In genomic region chr1:21652101-21652936, GRCh38 we compare ENCODE assay signal across 9 cellular contexts. TPM values are rescaled to one million over a fixed set of nuclear protein-coding genes. Genes with fewer than 3 reads are reported as not detected.
DNase-seq lines count a peak whose midpoint lies in the region; ATAC-seq, FAIRE-seq and TF ChIP-seq lines count a peak whose summit lies in the region.
"Had no signal": no experiment of that assay in that cellular context is flagged by ENCODE, and none has a peak within 500 bp of the region (broad histone marks: within the 10 kb centered on the region; RNA-seq: fewer than 3 reads in every experiment).

No MANE protein-coding gene starts in this region.

- H3K36me3 ChIP-seq in mammary epithelial cell (ENCODE audit: insufficient read depth, low read length) (no peaks in the 10 kb centered on the region), GM12878 (ENCODE audit: control insufficient read depth in 2 of 2, insufficient read depth in 2 of 2, low read length in 1 of 2) (no peaks in the 10 kb centered on the region)

- H3K4me3 Mint-ChIP-seq in MCF 10A (ENCODE audit: unreplicated experiment) (peak overlapping the region; percentile 20), memory B cell (peak overlapping the region; percentile 88), type B pancreatic cell (peak overlapping the region; percentile 82)

- H3K9me3 ChIP-seq in mammary epithelial cell (replicated peaks; ENCODE audit: insufficient read depth, low read length) = no peaks in the 10 kb centered on the region
- H3K9me3 ChIP-seq in GM12878 (replicated peaks; ENCODE audit: control insufficient read depth, insufficient read depth, low read length) = no peaks in the 10 kb centered on the region

- no peaks in the 10 kb centered on the region for H3K4me1 Mint-ChIP-seq in MCF 10A (ENCODE audit: insufficient read depth, unreplicated experiment)
- H3K4me1 Mint-ChIP-seq in memory B cell = peaks cover 25% of the 10 kb centered on the region
- peaks cover 11% of the 10 kb centered on the region for H3K4me1 Mint-ChIP-seq in type B pancreatic cell (ENCODE audit: unreplicated experiment)

- H3K4me3 ChIP-seq in mammary epithelial cell (replicated peaks in 1 of 3; ENCODE audit: insufficient read depth in 1 of 3, low read depth in 2 of 3, low read length in 3 of 3) (no peak overlapping the region), GM12878 (no peak overlapping the region)

- H3K27me3 ChIP-seq in mammary epithelial cell (ENCODE audit: insufficient read depth, low read length) = peaks cover 2% of the 10 kb centered on the region
- H3K27me3 ChIP-seq in GM12878 (replicated peaks in 1 of 2; ENCODE audit: control insufficient read depth in 2 of 2, insufficient read depth in 2 of 2, low read length in 1 of 2) = peaks cover 6 to 13% of the 10 kb centered on the region in 2 experiments
- peaks cover 30% of the 10 kb centered on the region for H3K27me3 ChIP-seq in foreskin keratinocyte

- intact Hi-C loops in MCF 10A (cut with micrococcal nuclease) (loop anchor here (10.0 kb wide), 2 partner anchors 138 to 418 kb away; no protein-coding TSS in a partner anchor), mammary epithelial cell (cut with micrococcal nuclease) (no loop called here), GM12878 (cut with micrococcal nuclease; ENCODE audit: unreplicated experiment) (loop anchor here (10.0 kb wide), 1 partner anchor 138 kb away; no protein-coding TSS in a partner anchor)

- no peak overlapping the region for H3K4me2 ChIP-seq in mammary epithelial cell (ENCODE audit: insufficient read depth, low read depth, low read length)
- no peak overlapping the region for H3K4me2 ChIP-seq in GM12878 (ENCODE audit: control insufficient read depth, insufficient read depth)

- DNase-seq in MCF 10A (ENCODE audit: unreplicated experiment) (no peak), mammary epithelial cell (no peak), GM12878 (ENCODE audit: low read depth, low spot score) (no peak), memory B cell (ENCODE audit: low spot score in 2 of 2) (no peak), type B pancreatic cell (ENCODE audit: extremely low spot score, unreplicated experiment) (no peak), foreskin keratinocyte (no peak), NCI-H226 (no peak)
- DNase-seq: activated gamma-delta T cell had no signal

- BruUV-seq in MCF 10A (replicated peaks; lab: Mats Ljungman, UMichigan) (no TSS peak), mammary epithelial cell (replicated peaks; lab: Mats Ljungman, UMichigan) (no TSS peak), GM12878 (replicated peaks; lab: Mats Ljungman, UMichigan) (no TSS peak)

- H2AFZ ChIP-seq in mammary epithelial cell (ENCODE audit: low read depth, low read length) (no peak overlapping the region), GM12878 (ENCODE audit: control insufficient read depth, low read depth, low read length) (no peak overlapping the region)

- H3K4me1 ChIP-seq in mammary epithelial cell (ENCODE audit: insufficient read depth, low read length) (peaks cover 6% of the 10 kb centered on the region), GM12878 (ENCODE audit: control insufficient read depth, insufficient read depth, low read length) (0 out of 2 replicates have a peak, but pooled peaks cover 3% of the 10 kb centered on the region), foreskin keratinocyte (no peaks in the 10 kb centered on the region)

- no peak for TF ChIP-seq EP300 in GM12878 (IDR thresholded peaks at IDR 0.05; ENCODE audit: borderline replicate concordance in 1 of 2, control insufficient read depth in 1 of 2, low read depth in 2 of 2, low read length in 2 of 2)

- FAIRE-seq in GM12878 (lab: Jason Lieb, UNC) = no peak

- SMC1A ChIA-PET in GM12878 (lab: Charles Lee; ENCODE audit: uncharacterized antibody, unreplicated experiment) = no interaction called here

- TF ChIP-seq POLR2A in GM12878 (IDR thresholded peaks at IDR 0.05; ENCODE audit: low read depth, low read length) = no peak

- H3K9ac ChIP-seq in mammary epithelial cell (ENCODE audit: insufficient read depth, low read length) (no peak overlapping the region), GM12878 (ENCODE audit: control insufficient read depth, insufficient read depth, low read length) (no peak overlapping the region)

- H3K36me3 Mint-ChIP-seq in MCF 10A (ENCODE audit: insufficient read depth, unreplicated experiment) (peaks cover 4% of the 10 kb centered on the region), memory B cell (no peaks in the 10 kb centered on the region), type B pancreatic cell (no peaks in the 10 kb centered on the region)

- H3K79me2 ChIP-seq in mammary epithelial cell (ENCODE audit: insufficient read depth, low read length) (no peaks in the 10 kb centered on the region), GM12878 (ENCODE audit: control insufficient read depth, insufficient read depth, low read length) (no peaks in the 10 kb centered on the region)

- POLR2A ChIA-PET in MCF 10A (lab: Yijun Ruan, JAX) = interaction anchor here (0.7 kb wide), 1 partner anchor 113 kb away, joined by 4 read pairs; no protein-coding TSS in a partner anchor
- POLR2A ChIA-PET in GM12878 (lab: Charles Lee) = no interaction called here

- H3K27ac ChIP-seq in mammary epithelial cell (ENCODE audit: insufficient read depth, low read depth, low read length) = no peak overlapping the region
- no peak overlapping the region for H3K27ac ChIP-seq in GM12878 (ENCODE audit: control insufficient read depth, insufficient read depth)
- no peak overlapping the region for H3K27ac ChIP-seq in foreskin keratinocyte

- H3K9me3 Mint-ChIP-seq in MCF 10A (ENCODE audit: unreplicated experiment) (no peaks in the 10 kb centered on the region), memory B cell (no peaks in the 10 kb centered on the region), type B pancreatic cell (no peaks in the 10 kb centered on the region)

- H3K27me3 Mint-ChIP-seq in MCF 10A (ENCODE audit: insufficient read depth, unreplicated experiment) = no peaks in the 10 kb centered on the region
- peaks cover 14% of the 10 kb centered on the region for H3K27me3 Mint-ChIP-seq in memory B cell
- peaks cover 44% of the 10 kb centered on the region for H3K27me3 Mint-ChIP-seq in type B pancreatic cell

- no peak for TF ChIP-seq RAD21 in GM12878 (IDR thresholded peaks at IDR 0.05; ENCODE audit: insufficient read depth, low read depth, low read length)

- in situ Hi-C loops in mammary epithelial cell (cut with MboI; ENCODE audit: low sequenced_read_pairs in 2 of 2) = loop anchor here in 1 of 2 donors (25.0 kb wide), 1 partner anchor 140 kb away; the partner anchor contains the start of gene ALPL
- in situ Hi-C loops in GM12878 (cut with MboI) = no loop called here

- ATAC-seq in GM12878 (no peak), memory B cell (ENCODE audit: low read depth) (peak; percentile 16), HG03175 (IDR thresholded peaks at IDR 0.05; ENCODE audit: unreplicated experiment) (no peak), foreskin keratinocyte (no peak)

- dilution Hi-C loops in mammary epithelial cell (cut with HindIII; ENCODE audit: low sequenced_read_pairs) = no loop called here

- H3K27ac Mint-ChIP-seq in MCF 10A (ENCODE audit: low read depth, unreplicated experiment) (no peak overlapping the region), memory B cell (peak overlapping the region; percentile 71), type B pancreatic cell (peak overlapping the region; percentile 74)

- 82% methylated on average over 18 of the region's 39 CpGs for WGBS in mammary epithelial cell (ENCODE audit: low coverage, missing lambda C conversion rate)
- 47% methylated on average over 23 of the region's 39 CpGs for WGBS in GM12878 (ENCODE audit: insufficient coverage, insufficient replicate concordance, low lambda C conversion rate, missing lambda C conversion rate)

- no peak for TF ChIP-seq CTCF in MCF 10A (IDR thresholded peaks at IDR 0.05; ENCODE audit: unreplicated experiment)
- no peak for TF ChIP-seq CTCF in mammary epithelial cell (conservative IDR thresholded peaks at IDR 0.05 in 1 of 2, IDR thresholded peaks at IDR 0.05 in 1 of 2; ENCODE audit: extremely low read depth in 1 of 2, insufficient read depth in 1 of 2, low read depth in 1 of 2, low read length in 2 of 2)
- TF ChIP-seq CTCF in GM12878 (IDR thresholded peaks at IDR 0.05 in 2 of 3, conservative IDR thresholded peaks at IDR 0.05 in 1 of 3; ENCODE audit: control insufficient read depth in 2 of 3, extremely low read depth in 1 of 3, insufficient read depth in 1 of 3, low read depth in 3 of 3, low read length in 3 of 3) = no peak
- no peak for TF ChIP-seq CTCF in type B pancreatic cell (conservative IDR thresholded peaks at IDR 0.05)
- TF ChIP-seq CTCF in foreskin keratinocyte (conservative IDR thresholded peaks at IDR 0.05) = no peak

- H4K20me1 ChIP-seq in mammary epithelial cell (ENCODE audit: insufficient read depth, low read length) = no peaks in the 10 kb centered on the region
- H4K20me1 ChIP-seq in GM12878 (ENCODE audit: control insufficient read depth, insufficient read depth) = peaks cover 1% of the 10 kb centered on the region; the same call in 1 of the 2 replicates

- CTCF ChIA-PET in MCF 10A (lab: Yijun Ruan, JAX) = interaction anchor here (0.6 to 1.2 kb wide), 2 partner anchors 12 to 284 kb away, joined by 3 to 4 read pairs; no protein-coding TSS in a partner anchor
- CTCF ChIA-PET in mammary epithelial cell (lab: Charles Lee; ENCODE audit: low non-redundant PET) = interaction anchor here (0.6 kb wide), 1 partner anchor 1711 kb away, joined by 7 read pairs; no protein-coding TSS in a partner anchor
- CTCF ChIA-PET in GM12878 (lab: Yijun Ruan, JAX) = interaction anchor here (0.7 kb wide), 1 partner anchor 932 kb away, joined by 3 read pairs; no protein-coding TSS in a partner anchor

- RAD21 ChIA-PET in GM12878 (lab: Charles Lee; ENCODE audit: unreplicated experiment) = interaction anchor here (0.5 to 1.1 kb wide), 3 partner anchors 8 to 370 kb away, joined by 3 read pairs; no protein-coding TSS in a partner anchor

RNA-seq across cellular contexts. Expression of gene RAP1GAP, which starts 16.8 kb away (rescaled TPM):
- total RNA-seq in MCF 10A (2022) (0.22 TPM in 1 of 2 replicates, not detected in the other), mammary epithelial cell (under 1 TPM; 0.17 to 0.54 TPM), GM12878 (2014; rRNA removed) (0.06 TPM in 1 of 2 replicates, not detected in the other), GM12878 (2014; rRNA removed; fragmentation: Illumina TruSeq; extraction: Trizol) (0.04 TPM in 1 of 2 replicates, not detected in the other), GM12878 (2021) (0.05 and 0.21 TPM in 2 replicates), type B pancreatic cell (ENCODE audit: low replicate concordance) (18.5 and 20.3 TPM in 2 replicates), foreskin keratinocyte (0.63 and 1.0 TPM in 2 replicates)
- polyA plus RNA-seq in mammary epithelial cell (0.31 TPM), GM12878 (2011; rRNA removed) (0.73 and 0.96 TPM in 2 replicates), GM12878 (2014; fragmentation: Illumina TruSeq; extraction: Trizol) (0.09 TPM in 1 of 2 replicates, not detected in the other), GM12878 (2014; fragmentation: Nextera tagmentation; extraction: Ambion mirVana) (not detected), GM12878 (2014; rRNA removed) (0.08 and 0.09 TPM in 2 replicates), GM12878 (2016; fragmentation: Nextera tagmentation; extraction: Ambion mirVana) (under 1 TPM in 1 of 2 experiments, not detected in 1; 0.09 TPM), foreskin keratinocyte (0.57 and 1.2 TPM in 2 replicates)
- 0.52 TPM for polyA minus RNA-seq in mammary epithelial cell
- 3.1 TPM in 2 replicates for total RNA-seq in GM12878 (2013; cell fraction: nucleolus; rRNA removed)
- 0.37 TPM for polyA plus RNA-seq in GM12878 (2011; ENCODE audit: low read depth)
- polyA plus RNA-seq in GM12878 (2011; cell fraction: cytosol; rRNA removed) = 0.75 and 0.97 TPM in 2 replicates
- 2.2 and 2.9 TPM in 2 replicates for polyA plus RNA-seq in GM12878 (2011; cell fraction: nucleus; rRNA removed)
- 0.72 and 1.0 TPM in 2 replicates for polyA plus RNA-seq in GM12878 (2012)
- polyA minus RNA-seq in GM12878 (2011; rRNA and poly(A)+ RNA removed) = 1.2 and 1.7 TPM in 2 replicates
- polyA minus RNA-seq in GM12878 (2011; cell fraction: cytosol; rRNA and poly(A)+ RNA removed) = 0.40 and 0.73 TPM in 2 replicates
- 0.67 and 1.1 TPM in 2 replicates for polyA minus RNA-seq in GM12878 (2011; cell fraction: nucleus; rRNA and poly(A)+ RNA removed)

Comparison
In these comparisons a context has a peak if more than half of its experiments do, and no peak if none do; other contexts are left out.
1. H3K4me3 Mint-ChIP-seq: peak in every context shown above with its lines; median percentile 88 in memory B cell; 82 in type B pancreatic cell; 20 in MCF 10A.